24 cellular contexts compared by ENCODE assay signal in genomic region chr2:203470371-203470770, GRCh38.
A peak's percentile ranks its signal among the peaks of the same experiment; 100 is the strongest.
DNase-seq lines count a peak whose midpoint lies in the region; ATAC-seq and TF ChIP-seq lines count a peak whose summit lies in the region.
"Had no signal": no experiment of that assay in that cellular context is flagged by ENCODE, and none has a peak within 500 bp of the region (broad histone marks: within the 10 kb centered on the region; RNA-seq: fewer than 3 reads in every experiment).

No MANE protein-coding gene starts in this region.

- intact Hi-C loops in Right ventricle myocardium superior (cut with DNase I) = no loop called here
- intact Hi-C loops in cardiac septum (cut with DNase I) = no loop called here

- no peak for TF ChIP-seq CTCF in cardiac fibroblast (IDR thresholded peaks at IDR 0.05; ENCODE audit: low read depth, low read length)

- no peak overlapping the region for H3K4me3 ChIP-seq in cardiac fibroblast (replicated peaks in 1 of 2; ENCODE audit: low read depth in 2 of 2, low read length in 2 of 2)
- H3K4me3 ChIP-seq: breast epithelium, esophagus muscularis mucosa, PC-9, SJSA1 had no signal

- DNase-seq in Right ventricle myocardium superior (no peak), cardiac septum (ENCODE audit: low spot score) (no peak), cardiac fibroblast (ENCODE audit: low read depth in 2 of 2) (peak; percentile 19 to 33), left kidney (ENCODE audit: low read depth, low spot score) (peak; percentile 44), RPMI8226 (no peak), OCI-M2 (lab: John Stamatoyannopoulos, UW; ENCODE audit: unreplicated experiment) (no peak), middle frontal gyrus (ENCODE audit: extremely low spot score, low spot score) (no peak)
- DNase-seq: ACHN; activated CD8-positive, alpha-beta memory T cell treated with anti-CD3 and anti-CD28 coated beads for 24 hours; activated naive CD8-positive, alpha-beta T cell treated with anti-CD3 and anti-CD28 coated beads, Interleukin-2, amount 50 U/mL, for 24 hours; CD4-positive, CD25-positive, alpha-beta regulatory T cell; DND-41; head of caudate nucleus; immature natural killer cell; mesenchymal stem cell; NCI-H1930; NCI-H510A; nephron progenitor cell; PC-9 had no signal

- ATAC-seq in Right ventricle myocardium superior (ENCODE audit: poor library complexity) = peak; percentile 48
- no peak for ATAC-seq in GM21786 (IDR thresholded peaks at IDR 0.05; ENCODE audit: unreplicated experiment)
- ATAC-seq: activated CD4-positive, CD25-positive, alpha-beta regulatory T cell treated with anti-CD3 and anti-CD28 coated beads, Interleukin-2, amount 50 U/mL, for 24 hours; activated naive CD8-positive, alpha-beta T cell treated with anti-CD3 and anti-CD28 coated beads, Interleukin-2, amount 50 U/mL, for 24 hours had no signal

Comparison
In these comparisons a context has a peak if more than half of its experiments do, and no peak if none do; other contexts are left out.
1. DNase-seq: peak in cardiac fibroblast (2 of 2) and left kidney (single experiment); none in Right ventricle myocardium superior (single experiment), cardiac septum (single experiment), RPMI8226 (single experiment), OCI-M2 (single experiment) and middle frontal gyrus (single experiment).